3 cellular contexts compared by ENCODE assay signal in the genomic region with DNA sequence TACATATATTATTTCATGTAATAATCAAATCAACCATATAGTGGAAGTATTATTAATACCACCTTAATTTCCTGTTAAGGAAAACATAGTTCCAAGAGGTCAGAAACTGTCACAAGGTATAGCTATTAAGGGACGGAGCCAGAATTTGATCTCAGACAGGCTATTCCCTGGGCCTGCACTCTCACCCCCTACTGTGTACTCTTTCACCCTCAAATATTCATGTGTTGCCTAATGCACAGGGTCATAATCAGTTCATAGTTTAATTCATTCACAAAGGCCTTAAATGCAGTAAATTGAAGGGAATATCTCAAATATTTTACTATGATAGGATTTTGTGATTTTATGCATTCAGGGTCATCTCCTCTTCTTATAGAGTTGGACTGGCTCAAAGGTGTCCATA.
"Had no signal": no experiment of that assay in that cellular context is flagged by ENCODE, and none has a peak within 500 bp of the region (broad histone marks: within the 10 kb centered on the region; RNA-seq: fewer than 3 reads in every experiment).

No MANE protein-coding gene starts in this region.

- DNase-seq: GDM1, GF-D8 had no signal

- H3K4me3 ChIP-seq: GM12878 had no signal

- ATAC-seq: GM12878 had no signal
